ENCODE assay signal across 1 cellular context in the genomic region with DNA sequence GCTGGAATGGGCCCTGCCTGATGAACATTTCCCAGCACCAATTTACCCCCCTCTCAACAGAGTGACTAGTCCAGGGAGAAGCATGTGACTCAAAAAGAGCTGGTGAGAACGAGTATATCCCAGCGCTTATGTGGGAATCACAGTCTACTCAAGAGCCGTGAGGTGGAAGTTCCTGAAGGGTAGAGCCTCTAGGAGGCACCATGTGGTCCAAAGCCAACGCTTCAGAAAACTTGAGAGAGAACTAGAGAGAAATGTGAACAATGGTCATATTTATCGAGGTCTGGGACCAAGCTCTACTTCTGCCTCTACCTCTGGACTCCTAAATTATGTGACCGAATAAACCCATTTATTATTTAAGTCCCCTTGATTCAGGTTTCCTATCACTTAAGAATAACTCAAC.
TF ChIP-seq lines count a peak whose summit lies in the region.

No MANE protein-coding gene starts in this region.

TF ChIP-seq in K562, 482 proteins besides CTCF, POLR2A, EP300 and RAD21 (continued from another document and continues in another):
- TF ChIP-seq, protein P1, sequence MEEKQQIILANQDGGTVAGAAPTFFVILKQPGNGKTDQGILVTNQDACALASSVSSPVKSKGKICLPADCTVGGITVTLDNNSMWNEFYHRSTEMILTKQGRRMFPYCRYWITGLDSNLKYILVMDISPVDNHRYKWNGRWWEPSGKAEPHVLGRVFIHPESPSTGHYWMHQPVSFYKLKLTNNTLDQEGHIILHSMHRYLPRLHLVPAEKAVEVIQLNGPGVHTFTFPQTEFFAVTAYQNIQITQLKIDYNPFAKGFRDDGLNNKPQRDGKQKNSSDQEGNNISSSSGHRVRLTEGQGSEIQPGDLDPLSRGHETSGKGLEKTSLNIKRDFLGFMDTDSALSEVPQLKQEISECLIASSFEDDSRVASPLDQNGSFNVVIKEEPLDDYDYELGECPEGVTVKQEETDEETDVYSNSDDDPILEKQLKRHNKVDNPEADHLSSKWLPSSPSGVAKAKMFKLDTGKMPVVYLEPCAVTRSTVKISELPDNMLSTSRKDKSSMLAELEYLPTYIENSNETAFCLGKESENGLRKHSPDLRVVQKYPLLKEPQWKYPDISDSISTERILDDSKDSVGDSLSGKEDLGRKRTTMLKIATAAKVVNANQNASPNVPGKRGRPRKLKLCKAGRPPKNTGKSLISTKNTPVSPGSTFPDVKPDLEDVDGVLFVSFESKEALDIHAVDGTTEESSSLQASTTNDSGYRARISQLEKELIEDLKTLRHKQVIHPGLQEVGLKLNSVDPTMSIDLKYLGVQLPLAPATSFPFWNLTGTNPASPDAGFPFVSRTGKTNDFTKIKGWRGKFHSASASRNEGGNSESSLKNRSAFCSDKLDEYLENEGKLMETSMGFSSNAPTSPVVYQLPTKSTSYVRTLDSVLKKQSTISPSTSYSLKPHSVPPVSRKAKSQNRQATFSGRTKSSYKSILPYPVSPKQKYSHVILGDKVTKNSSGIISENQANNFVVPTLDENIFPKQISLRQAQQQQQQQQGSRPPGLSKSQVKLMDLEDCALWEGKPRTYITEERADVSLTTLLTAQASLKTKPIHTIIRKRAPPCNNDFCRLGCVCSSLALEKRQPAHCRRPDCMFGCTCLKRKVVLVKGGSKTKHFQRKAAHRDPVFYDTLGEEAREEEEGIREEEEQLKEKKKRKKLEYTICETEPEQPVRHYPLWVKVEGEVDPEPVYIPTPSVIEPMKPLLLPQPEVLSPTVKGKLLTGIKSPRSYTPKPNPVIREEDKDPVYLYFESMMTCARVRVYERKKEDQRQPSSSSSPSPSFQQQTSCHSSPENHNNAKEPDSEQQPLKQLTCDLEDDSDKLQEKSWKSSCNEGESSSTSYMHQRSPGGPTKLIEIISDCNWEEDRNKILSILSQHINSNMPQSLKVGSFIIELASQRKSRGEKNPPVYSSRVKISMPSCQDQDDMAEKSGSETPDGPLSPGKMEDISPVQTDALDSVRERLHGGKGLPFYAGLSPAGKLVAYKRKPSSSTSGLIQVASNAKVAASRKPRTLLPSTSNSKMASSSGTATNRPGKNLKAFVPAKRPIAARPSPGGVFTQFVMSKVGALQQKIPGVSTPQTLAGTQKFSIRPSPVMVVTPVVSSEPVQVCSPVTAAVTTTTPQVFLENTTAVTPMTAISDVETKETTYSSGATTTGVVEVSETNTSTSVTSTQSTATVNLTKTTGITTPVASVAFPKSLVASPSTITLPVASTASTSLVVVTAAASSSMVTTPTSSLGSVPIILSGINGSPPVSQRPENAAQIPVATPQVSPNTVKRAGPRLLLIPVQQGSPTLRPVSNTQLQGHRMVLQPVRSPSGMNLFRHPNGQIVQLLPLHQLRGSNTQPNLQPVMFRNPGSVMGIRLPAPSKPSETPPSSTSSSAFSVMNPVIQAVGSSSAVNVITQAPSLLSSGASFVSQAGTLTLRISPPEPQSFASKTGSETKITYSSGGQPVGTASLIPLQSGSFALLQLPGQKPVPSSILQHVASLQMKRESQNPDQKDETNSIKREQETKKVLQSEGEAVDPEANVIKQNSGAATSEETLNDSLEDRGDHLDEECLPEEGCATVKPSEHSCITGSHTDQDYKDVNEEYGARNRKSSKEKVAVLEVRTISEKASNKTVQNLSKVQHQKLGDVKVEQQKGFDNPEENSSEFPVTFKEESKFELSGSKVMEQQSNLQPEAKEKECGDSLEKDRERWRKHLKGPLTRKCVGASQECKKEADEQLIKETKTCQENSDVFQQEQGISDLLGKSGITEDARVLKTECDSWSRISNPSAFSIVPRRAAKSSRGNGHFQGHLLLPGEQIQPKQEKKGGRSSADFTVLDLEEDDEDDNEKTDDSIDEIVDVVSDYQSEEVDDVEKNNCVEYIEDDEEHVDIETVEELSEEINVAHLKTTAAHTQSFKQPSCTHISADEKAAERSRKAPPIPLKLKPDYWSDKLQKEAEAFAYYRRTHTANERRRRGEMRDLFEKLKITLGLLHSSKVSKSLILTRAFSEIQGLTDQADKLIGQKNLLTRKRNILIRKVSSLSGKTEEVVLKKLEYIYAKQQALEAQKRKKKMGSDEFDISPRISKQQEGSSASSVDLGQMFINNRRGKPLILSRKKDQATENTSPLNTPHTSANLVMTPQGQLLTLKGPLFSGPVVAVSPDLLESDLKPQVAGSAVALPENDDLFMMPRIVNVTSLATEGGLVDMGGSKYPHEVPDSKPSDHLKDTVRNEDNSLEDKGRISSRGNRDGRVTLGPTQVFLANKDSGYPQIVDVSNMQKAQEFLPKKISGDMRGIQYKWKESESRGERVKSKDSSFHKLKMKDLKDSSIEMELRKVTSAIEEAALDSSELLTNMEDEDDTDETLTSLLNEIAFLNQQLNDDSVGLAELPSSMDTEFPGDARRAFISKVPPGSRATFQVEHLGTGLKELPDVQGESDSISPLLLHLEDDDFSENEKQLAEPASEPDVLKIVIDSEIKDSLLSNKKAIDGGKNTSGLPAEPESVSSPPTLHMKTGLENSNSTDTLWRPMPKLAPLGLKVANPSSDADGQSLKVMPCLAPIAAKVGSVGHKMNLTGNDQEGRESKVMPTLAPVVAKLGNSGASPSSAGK (IDR thresholded peaks at IDR 0.05) = 0 out of 2 replicates have a peak, but pooled peaks have one; percentile 41
- no peak for TF ChIP-seq SIRT6 (IDR thresholded peaks at IDR 0.05; ENCODE audit: low read depth, low read length)
- TF ChIP-seq, protein P2, sequence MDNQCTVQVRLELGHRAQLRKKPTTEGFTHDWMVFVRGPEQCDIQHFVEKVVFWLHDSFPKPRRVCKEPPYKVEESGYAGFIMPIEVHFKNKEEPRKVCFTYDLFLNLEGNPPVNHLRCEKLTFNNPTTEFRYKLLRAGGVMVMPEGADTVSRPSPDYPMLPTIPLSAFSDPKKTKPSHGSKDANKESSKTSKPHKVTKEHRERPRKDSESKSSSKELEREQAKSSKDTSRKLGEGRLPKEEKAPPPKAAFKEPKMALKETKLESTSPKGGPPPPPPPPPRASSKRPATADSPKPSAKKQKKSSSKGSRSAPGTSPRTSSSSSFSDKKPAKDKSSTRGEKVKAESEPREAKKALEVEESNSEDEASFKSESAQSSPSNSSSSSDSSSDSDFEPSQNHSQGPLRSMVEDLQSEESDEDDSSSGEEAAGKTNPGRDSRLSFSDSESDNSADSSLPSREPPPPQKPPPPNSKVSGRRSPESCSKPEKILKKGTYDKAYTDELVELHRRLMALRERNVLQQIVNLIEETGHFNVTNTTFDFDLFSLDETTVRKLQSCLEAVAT (IDR thresholded peaks at IDR 0.05) = no peak
- TF ChIP-seq HNRNPL (IDR thresholded peaks at IDR 0.05; ENCODE audit: low read depth, low read length) = no peak
- no peak for TF ChIP-seq ZBTB8A (IDR thresholded peaks at IDR 0.05; ENCODE audit: partially characterized antibody)
- no peak for TF ChIP-seq ZNF778 (CRISPR knock-in tag; IDR thresholded peaks at IDR 0.05)
- TF ChIP-seq, protein P3, sequence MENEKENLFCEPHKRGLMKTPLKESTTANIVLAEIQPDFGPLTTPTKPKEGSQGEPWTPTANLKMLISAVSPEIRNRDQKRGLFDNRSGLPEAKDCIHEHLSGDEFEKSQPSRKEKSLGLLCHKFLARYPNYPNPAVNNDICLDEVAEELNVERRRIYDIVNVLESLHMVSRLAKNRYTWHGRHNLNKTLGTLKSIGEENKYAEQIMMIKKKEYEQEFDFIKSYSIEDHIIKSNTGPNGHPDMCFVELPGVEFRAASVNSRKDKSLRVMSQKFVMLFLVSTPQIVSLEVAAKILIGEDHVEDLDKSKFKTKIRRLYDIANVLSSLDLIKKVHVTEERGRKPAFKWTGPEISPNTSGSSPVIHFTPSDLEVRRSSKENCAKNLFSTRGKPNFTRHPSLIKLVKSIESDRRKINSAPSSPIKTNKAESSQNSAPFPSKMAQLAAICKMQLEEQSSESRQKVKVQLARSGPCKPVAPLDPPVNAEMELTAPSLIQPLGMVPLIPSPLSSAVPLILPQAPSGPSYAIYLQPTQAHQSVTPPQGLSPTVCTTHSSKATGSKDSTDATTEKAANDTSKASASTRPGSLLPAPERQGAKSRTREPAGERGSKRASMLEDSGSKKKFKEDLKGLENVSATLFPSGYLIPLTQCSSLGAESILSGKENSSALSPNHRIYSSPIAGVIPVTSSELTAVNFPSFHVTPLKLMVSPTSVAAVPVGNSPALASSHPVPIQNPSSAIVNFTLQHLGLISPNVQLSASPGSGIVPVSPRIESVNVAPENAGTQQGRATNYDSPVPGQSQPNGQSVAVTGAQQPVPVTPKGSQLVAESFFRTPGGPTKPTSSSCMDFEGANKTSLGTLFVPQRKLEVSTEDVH (IDR thresholded peaks at IDR 0.05; ENCODE audit: low read depth, partially characterized antibody) = no peak
- TF ChIP-seq, protein P4, sequence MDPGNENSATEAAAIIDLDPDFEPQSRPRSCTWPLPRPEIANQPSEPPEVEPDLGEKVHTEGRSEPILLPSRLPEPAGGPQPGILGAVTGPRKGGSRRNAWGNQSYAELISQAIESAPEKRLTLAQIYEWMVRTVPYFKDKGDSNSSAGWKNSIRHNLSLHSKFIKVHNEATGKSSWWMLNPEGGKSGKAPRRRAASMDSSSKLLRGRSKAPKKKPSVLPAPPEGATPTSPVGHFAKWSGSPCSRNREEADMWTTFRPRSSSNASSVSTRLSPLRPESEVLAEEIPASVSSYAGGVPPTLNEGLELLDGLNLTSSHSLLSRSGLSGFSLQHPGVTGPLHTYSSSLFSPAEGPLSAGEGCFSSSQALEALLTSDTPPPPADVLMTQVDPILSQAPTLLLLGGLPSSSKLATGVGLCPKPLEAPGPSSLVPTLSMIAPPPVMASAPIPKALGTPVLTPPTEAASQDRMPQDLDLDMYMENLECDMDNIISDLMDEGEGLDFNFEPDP (CRISPR knock-in tag; IDR thresholded peaks at IDR 0.05) = no peak
- TF ChIP-seq ZNF76 (CRISPR knock-in tag; IDR thresholded peaks at IDR 0.05; ENCODE audit: borderline replicate concordance) = no peak
- no peak for TF ChIP-seq SNIP1 (IDR thresholded peaks at IDR 0.05; ENCODE audit: low read depth)
- TF ChIP-seq, protein P5, sequence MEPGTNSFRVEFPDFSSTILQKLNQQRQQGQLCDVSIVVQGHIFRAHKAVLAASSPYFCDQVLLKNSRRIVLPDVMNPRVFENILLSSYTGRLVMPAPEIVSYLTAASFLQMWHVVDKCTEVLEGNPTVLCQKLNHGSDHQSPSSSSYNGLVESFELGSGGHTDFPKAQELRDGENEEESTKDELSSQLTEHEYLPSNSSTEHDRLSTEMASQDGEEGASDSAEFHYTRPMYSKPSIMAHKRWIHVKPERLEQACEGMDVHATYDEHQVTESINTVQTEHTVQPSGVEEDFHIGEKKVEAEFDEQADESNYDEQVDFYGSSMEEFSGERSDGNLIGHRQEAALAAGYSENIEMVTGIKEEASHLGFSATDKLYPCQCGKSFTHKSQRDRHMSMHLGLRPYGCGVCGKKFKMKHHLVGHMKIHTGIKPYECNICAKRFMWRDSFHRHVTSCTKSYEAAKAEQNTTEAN (CRISPR knock-in tag; IDR thresholded peaks at IDR 0.05) = no peak
- TF ChIP-seq, protein P6, sequence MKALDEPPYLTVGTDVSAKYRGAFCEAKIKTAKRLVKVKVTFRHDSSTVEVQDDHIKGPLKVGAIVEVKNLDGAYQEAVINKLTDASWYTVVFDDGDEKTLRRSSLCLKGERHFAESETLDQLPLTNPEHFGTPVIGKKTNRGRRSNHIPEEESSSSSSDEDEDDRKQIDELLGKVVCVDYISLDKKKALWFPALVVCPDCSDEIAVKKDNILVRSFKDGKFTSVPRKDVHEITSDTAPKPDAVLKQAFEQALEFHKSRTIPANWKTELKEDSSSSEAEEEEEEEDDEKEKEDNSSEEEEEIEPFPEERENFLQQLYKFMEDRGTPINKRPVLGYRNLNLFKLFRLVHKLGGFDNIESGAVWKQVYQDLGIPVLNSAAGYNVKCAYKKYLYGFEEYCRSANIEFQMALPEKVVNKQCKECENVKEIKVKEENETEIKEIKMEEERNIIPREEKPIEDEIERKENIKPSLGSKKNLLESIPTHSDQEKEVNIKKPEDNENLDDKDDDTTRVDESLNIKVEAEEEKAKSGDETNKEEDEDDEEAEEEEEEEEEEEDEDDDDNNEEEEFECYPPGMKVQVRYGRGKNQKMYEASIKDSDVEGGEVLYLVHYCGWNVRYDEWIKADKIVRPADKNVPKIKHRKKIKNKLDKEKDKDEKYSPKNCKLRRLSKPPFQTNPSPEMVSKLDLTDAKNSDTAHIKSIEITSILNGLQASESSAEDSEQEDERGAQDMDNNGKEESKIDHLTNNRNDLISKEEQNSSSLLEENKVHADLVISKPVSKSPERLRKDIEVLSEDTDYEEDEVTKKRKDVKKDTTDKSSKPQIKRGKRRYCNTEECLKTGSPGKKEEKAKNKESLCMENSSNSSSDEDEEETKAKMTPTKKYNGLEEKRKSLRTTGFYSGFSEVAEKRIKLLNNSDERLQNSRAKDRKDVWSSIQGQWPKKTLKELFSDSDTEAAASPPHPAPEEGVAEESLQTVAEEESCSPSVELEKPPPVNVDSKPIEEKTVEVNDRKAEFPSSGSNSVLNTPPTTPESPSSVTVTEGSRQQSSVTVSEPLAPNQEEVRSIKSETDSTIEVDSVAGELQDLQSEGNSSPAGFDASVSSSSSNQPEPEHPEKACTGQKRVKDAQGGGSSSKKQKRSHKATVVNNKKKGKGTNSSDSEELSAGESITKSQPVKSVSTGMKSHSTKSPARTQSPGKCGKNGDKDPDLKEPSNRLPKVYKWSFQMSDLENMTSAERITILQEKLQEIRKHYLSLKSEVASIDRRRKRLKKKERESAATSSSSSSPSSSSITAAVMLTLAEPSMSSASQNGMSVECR (CRISPR knock-in tag; IDR thresholded peaks at IDR 0.05) = no peak
